Comparison of ENCODE assay signal across 17 cellular contexts in genomic region chr11:27231519-27231918, GRCh38.
DNase-seq lines count a peak whose midpoint lies in the region; ATAC-seq, FAIRE-seq and TF ChIP-seq lines count a peak whose summit lies in the region.
"Had no signal": no experiment of that assay in that cellular context is flagged by ENCODE, and none has a peak within 500 bp of the region (broad histone marks: within the 10 kb centered on the region; RNA-seq: fewer than 3 reads in every experiment).

No MANE protein-coding gene starts in this region.

- H3K9ac ChIP-seq in K562 (ENCODE audit: insufficient read depth in 1 of 2, low read depth in 2 of 2, low read length in 2 of 2), result no peak overlapping the region

- BruUV-seq in A673 (replicated peaks; lab: Mats Ljungman, UMichigan), result no TSS peak
- no TSS peak for BruUV-seq in K562 (replicated peaks; lab: Mats Ljungman, UMichigan)

- TF ChIP-seq EP300 in K562 (IDR thresholded peaks at IDR 0.05; ENCODE audit: low read length), result no peak

- no peaks in the 10 kb centered on the region for H3K27me3 ChIP-seq in A673 (replicated peaks; ENCODE audit: insufficient read depth, low read depth, low read length, poor library complexity)
- no peaks in the 10 kb centered on the region for H3K27me3 ChIP-seq in GM23338 (ENCODE audit: insufficient read depth)
- peaks cover 8 to 12% of the 10 kb centered on the region in 2 experiments; a peak in 3 of 5 replicates for H3K27me3 ChIP-seq in K562 (ENCODE audit: control insufficient read depth in 2 of 2, insufficient read depth in 2 of 2, low read length in 2 of 2)
- H3K27me3 ChIP-seq: MG63, SJCRH30 had no signal

- H3K4me1 Mint-ChIP-seq in GM23338 (peaks cover 33% of the 10 kb centered on the region), nephron progenitor cell (peaks cover 71% of the 10 kb centered on the region), CD14-positive monocyte (no peaks in the 10 kb centered on the region)

- H3K4me3 ChIP-seq in A673 (ENCODE audit: low read depth, low read length, poor library complexity, severe bottlenecking) (no peak overlapping the region), GM23338 (no peak overlapping the region), K562 (no peak overlapping the region)
- H3K4me3 ChIP-seq: MG63, SJCRH30 had no signal

- no peaks in the 10 kb centered on the region for H3K9me1 ChIP-seq in K562 (ENCODE audit: control insufficient read depth, insufficient read depth, low read length)

- H3K27ac Mint-ChIP-seq in GM23338 (no peak overlapping the region), nephron progenitor cell (peak overlapping the region; percentile 66), CD14-positive monocyte (no peak overlapping the region)

- H3K27ac ChIP-seq in A673 (ENCODE audit: low read depth, low read length, poor library complexity, severe bottlenecking) (no peak overlapping the region), GM23338 (ENCODE audit: low read depth) (no peak overlapping the region), K562 (ENCODE audit: extremely low read depth, low read depth, low read length) (no peak overlapping the region)
- H3K27ac ChIP-seq: C4-2B, RWPE1, SJCRH30 had no signal

- WGBS in K562 (ENCODE audit: insufficient coverage, low coverage, missing lambda C conversion rate), result 4% methylated on average over 6 of the region's 6 CpGs

- H3K9me3 ChIP-seq in A673 (ENCODE audit: low read depth, low read length, poor library complexity, severe bottlenecking) (no peaks in the 10 kb centered on the region), K562 (replicated peaks; ENCODE audit: control insufficient read depth, insufficient read depth, low read depth, low read length) (no peaks in the 10 kb centered on the region)
- H3K9me3 ChIP-seq: MG63, SJCRH30 had no signal

- in situ Hi-C loops in K562 (cut with MboI), result no loop called here

- no peak for TF ChIP-seq RAD21 in K562 (CRISPR knock-in tag; conservative IDR thresholded peaks at IDR 0.05 in 1 of 2, IDR thresholded peaks at IDR 0.05 in 1 of 2)

- H3K4me3 Mint-ChIP-seq in GM23338, result no peak overlapping the region
- no peak overlapping the region for H3K4me3 Mint-ChIP-seq in nephron progenitor cell
- peak overlapping the region in 1 of 2 donors; percentile 6 for H3K4me3 Mint-ChIP-seq in CD14-positive monocyte

- no peaks in the 10 kb centered on the region for H3K9me3 Mint-ChIP-seq in GM23338
- peaks cover 4% of the 10 kb centered on the region for H3K9me3 Mint-ChIP-seq in nephron progenitor cell
- H3K9me3 Mint-ChIP-seq in CD14-positive monocyte, result peaks cover 0 to 10% (median 2%) of the 10 kb centered on the region in 7 donors

- TF ChIP-seq POLR2A in K562 (conservative IDR thresholded peaks at IDR 0.05), result no peak

- H3K36me3 ChIP-seq in A673 (ENCODE audit: insufficient read depth, low read length, poor library complexity, severe bottlenecking) (no peaks in the 10 kb centered on the region), GM23338 (ENCODE audit: insufficient read depth) (no peaks in the 10 kb centered on the region), K562 (ENCODE audit: control insufficient read depth, insufficient read depth, low read length) (no peaks in the 10 kb centered on the region)
- H3K36me3 ChIP-seq: MG63, SJCRH30 had no signal

- intact Hi-C loops in A673 (cut with micrococcal nuclease; ENCODE audit: unreplicated experiment) (no loop called here), K562 (cut with micrococcal nuclease) (no loop called here), CD14-positive monocyte (cut with micrococcal nuclease) (no loop called here)

- no peaks in the 10 kb centered on the region for H3K27me3 Mint-ChIP-seq in GM23338 (ENCODE audit: insufficient read depth, low read depth, poor library complexity)
- H3K27me3 Mint-ChIP-seq in nephron progenitor cell (ENCODE audit: low read depth, poor library complexity), result peaks cover 6% of the 10 kb centered on the region
- H3K27me3 Mint-ChIP-seq in CD14-positive monocyte (ENCODE audit: low read depth in 3 of 3), result peaks cover 0 to 3% (median 1%) of the 10 kb centered on the region in 3 donors

- CTCF ChIA-PET in A673 (lab: Charles Lee), result interaction anchor here (0.9 to 1.1 kb wide), 2 partner anchors 47 to 65 kb away, joined by 3 to 6 read pairs; no protein-coding TSS in a partner anchor
- CTCF ChIA-PET in K562 (lab: Yijun Ruan, JAX; ENCODE audit: low intra/inter-chr PET ratio), result no interaction called here

- H3K4me2 ChIP-seq in GM23338, result no peak overlapping the region
- peak overlapping the region; percentile 20; the same call in 1 of the 2 replicates for H3K4me2 ChIP-seq in K562 (ENCODE audit: insufficient read depth, low read length)

- H3K4me1 ChIP-seq in A673 (ENCODE audit: insufficient read depth, low read length, poor library complexity, severe bottlenecking) (peaks cover 36% of the 10 kb centered on the region), GM23338 (ENCODE audit: insufficient read depth) (peaks cover 12% of the 10 kb centered on the region), K562 (replicated peaks in 1 of 2; ENCODE audit: control insufficient read depth in 2 of 2, insufficient read depth in 2 of 2, low read length in 2 of 2) (peaks cover 0 to 3% of the 10 kb centered on the region in 2 experiments; a peak in 2 of 5 replicates)

- H3K79me2 ChIP-seq in GM23338 (replicated peaks; ENCODE audit: insufficient read depth) (no peaks in the 10 kb centered on the region), K562 (ENCODE audit: control insufficient read depth, insufficient read depth, low read length) (no peaks in the 10 kb centered on the region)

- peak; percentile 42; the same call in 1 of the 3 replicates for ATAC-seq in GM23338
- ATAC-seq in K562, result no peak

- no peaks in the 10 kb centered on the region for H3F3A ChIP-seq in GM23338 (replicated peaks; ENCODE audit: low read depth)

- peak; percentile 60 for FAIRE-seq in K562 (lab: Jason Lieb, UNC)

- no peaks in the 10 kb centered on the region; the same call in 1 of the 2 replicates for H3K9me2 ChIP-seq in GM23338 (ENCODE audit: insufficient read depth)

- peak; percentile 56 for DNase-seq in A673 (ENCODE audit: low spot score)
- no peak for DNase-seq in GM23338 (ENCODE audit: low spot score)
- DNase-seq in K562 (ENCODE audit: extremely low read depth in 1 of 4, low spot score in 3 of 4), result no peak
- no peak for DNase-seq in nephron progenitor cell
- DNase-seq in CD14-positive monocyte (ENCODE audit: low spot score), result no peak
- DNase-seq in NCI-H2029 treated with DMSO at 0.1 percent for 48 hours (lab: John Stamatoyannopoulos, UW), result no peak
- no peak for DNase-seq in activated CD4-positive, alpha-beta T cell treated with anti-CD3 and anti-CD28 coated beads, Interleukin-2, amount 50 U/mL, for 4 hours
- DNase-seq: DMS 273 treated with DMSO at 0.1 percent for 48 hours, H7, Karpas-422, MG63, NCI-H1105 treated with DMSO at 0.1 percent for 48 hours, NCI-H187, NCI-H526 treated with DMSO at 0.1 percent for 48 hours, SJCRH30 had no signal

- TF ChIP-seq CTCF in A673 (conservative IDR thresholded peaks at IDR 0.05; ENCODE audit: low read depth, low read length), result no peak
- no peak for TF ChIP-seq CTCF in GM23338 (conservative IDR thresholded peaks at IDR 0.05; ENCODE audit: low read depth in 2 of 2)
- TF ChIP-seq CTCF in K562 (IDR thresholded peaks at IDR 0.05 in 2 of 3, conservative IDR thresholded peaks at IDR 0.05 in 1 of 3; ENCODE audit: insufficient read depth in 2 of 3, low read depth in 1 of 3, low read length in 3 of 3), result no peak
- TF ChIP-seq CTCF in nephron progenitor cell (IDR thresholded peaks at IDR 0.05), result no peak
- no peak for TF ChIP-seq CTCF in CD14-positive monocyte (IDR thresholded peaks at IDR 0.05)

- H4K20me1 ChIP-seq in GM23338 (replicated peaks; ENCODE audit: insufficient read depth) (no peaks in the 10 kb centered on the region), K562 (replicated peaks; ENCODE audit: control insufficient read depth, insufficient read depth, low read length) (no peaks in the 10 kb centered on the region)

- H3K36me3 Mint-ChIP-seq in GM23338 (ENCODE audit: low read depth), result no peaks in the 10 kb centered on the region
- H3K36me3 Mint-ChIP-seq in nephron progenitor cell (ENCODE audit: low read depth), result peaks cover 2% of the 10 kb centered on the region
- H3K36me3 Mint-ChIP-seq in CD14-positive monocyte, result no peaks in the 10 kb centered on the region

- peak overlapping the region; percentile 61 for H2AFZ ChIP-seq in GM23338
- peak overlapping the region; percentile 58; the same call in 1 of the 2 replicates for H2AFZ ChIP-seq in K562 (ENCODE audit: low read depth, low read length)

- POLR2A ChIA-PET in A673 (lab: Charles Lee; ENCODE audit: low non-redundant PET) (no interaction called here), K562 (lab: Yijun Ruan, JAX) (interaction anchor here (0.7 to 0.8 kb wide), 3 partner anchors 14 to 48 kb away, joined by 3 read pairs; no protein-coding TSS in a partner anchor)

TF ChIP-seq in GM23338, 12 proteins besides CTCF, POLR2A, EP300 and RAD21 (continues in another document):
- TF ChIP-seq ZNF331 (CRISPR knock-in tag; IDR thresholded peaks at IDR 0.05; ENCODE audit: low read depth) (no peak), ETS1 (IDR thresholded peaks at IDR 0.05) (no peak), STAT1 (IDR thresholded peaks at IDR 0.05; ENCODE audit: unreplicated experiment) (no peak), CREB1 (CRISPR knock-in tag; IDR thresholded peaks at IDR 0.05; ENCODE audit: low read depth) (no peak)

TF ChIP-seq in K562, 482 proteins besides CTCF, POLR2A, EP300 and RAD21 (continues in another document):
- TF ChIP-seq UBTF (IDR thresholded peaks at IDR 0.05; ENCODE audit: borderline replicate concordance in 1 of 2, low read depth in 2 of 2, low read length in 2 of 2), result no peak
- no peak for TF ChIP-seq MEF2D (tag; conservative IDR thresholded peaks at IDR 0.05; ENCODE audit: low read depth)
